ENCODE assay signal across 8 cellular contexts in genomic region chr1:23098463-23099170, GRCh38.
DNase-seq lines count a peak whose midpoint lies in the region; ATAC-seq and TF ChIP-seq lines count a peak whose summit lies in the region.

No MANE protein-coding gene starts in this region.

- TF ChIP-seq CTCF in LNCaP clone FGC (IDR thresholded peaks at IDR 0.05; ENCODE audit: control insufficient read depth, extremely low read depth, insufficient read depth): peak; percentile 55
- peak; percentile 94 for TF ChIP-seq CTCF in RWPE1 (conservative IDR thresholded peaks at IDR 0.05; ENCODE audit: low read depth)
- peak; percentile 94 for TF ChIP-seq CTCF in fibroblast of villous mesenchyme (IDR thresholded peaks at IDR 0.05; ENCODE audit: insufficient read depth, low read depth, low read length)
- TF ChIP-seq CTCF in neutrophil (IDR thresholded peaks at IDR 0.05): peak; percentile 41
- TF ChIP-seq CTCF in type B pancreatic cell (conservative IDR thresholded peaks at IDR 0.05): peak; percentile 94

- no peaks in the 10 kb centered on the region for H3K9me3 ChIP-seq in neutrophil

- no peak overlapping the region for H3K4me3 ChIP-seq in LNCaP clone FGC (ENCODE audit: low read depth, low read length)
- H3K4me3 ChIP-seq in fibroblast of villous mesenchyme (ENCODE audit: low read depth, low read length): peak overlapping the region; percentile 19
- H3K4me3 ChIP-seq in neutrophil (ENCODE audit: low read depth in 1 of 2, low read length in 1 of 2): no peak overlapping the region

- H3K27ac ChIP-seq in RWPE1 (no peak overlapping the region), neutrophil (no peak overlapping the region)

- intact Hi-C loops in activated T-helper 2 cell treated with anti-CD3 and anti-CD28 coated beads, Interferon-gamma antibody, Interleukin-2, Interleukin-4, amounts not matched to agents 10 μg/mL and 5 μg/mL and 100 μg/mL, durations not matched to agents 14 hours and 24 hours and 36 hours (cut with micrococcal nuclease): loop anchor here (1.0 kb wide), 1 partner anchor 86 kb away; no protein-coding TSS in a partner anchor

- no peak overlapping the region for H3K4me3 Mint-ChIP-seq in activated T-helper 2 cell treated with anti-CD3 and anti-CD28 coated beads, Interferon-gamma antibody, Interleukin-2, Interleukin-4, amounts not matched to agents 10 μg/mL and 5 μg/mL and 100 μg/mL, durations not matched to agents 14 hours and 24 hours and 36 hours (ENCODE audit: low read depth)
- no peak overlapping the region for H3K4me3 Mint-ChIP-seq in type B pancreatic cell

- peak overlapping the region; percentile 48 for H3K27ac Mint-ChIP-seq in activated T-helper 2 cell treated with anti-CD3 and anti-CD28 coated beads, Interferon-gamma antibody, Interleukin-2, Interleukin-4, amounts not matched to agents 10 μg/mL and 5 μg/mL and 100 μg/mL, durations not matched to agents 14 hours and 24 hours and 36 hours
- peak overlapping the region; percentile 13 for H3K27ac Mint-ChIP-seq in type B pancreatic cell

- peaks cover 11% of the 10 kb centered on the region for H3K36me3 Mint-ChIP-seq in activated T-helper 2 cell treated with anti-CD3 and anti-CD28 coated beads, Interferon-gamma antibody, Interleukin-2, Interleukin-4, amounts not matched to agents 10 μg/mL and 5 μg/mL and 100 μg/mL, durations not matched to agents 14 hours and 24 hours and 36 hours (ENCODE audit: low read depth)
- H3K36me3 Mint-ChIP-seq in type B pancreatic cell: peaks cover 15% of the 10 kb centered on the region

- peak; percentile 48 for DNase-seq in DMS153 treated with DMSO at 0.1 percent for 48 hours (lab: John Stamatoyannopoulos, UW; ENCODE audit: unreplicated experiment)
- no peak for DNase-seq in LNCaP clone FGC (ENCODE audit: low read depth)
- DNase-seq in RWPE1 (ENCODE audit: low spot score): peak; percentile 60
- DNase-seq in activated T-helper 2 cell treated with anti-CD3 and anti-CD28 coated beads, Interferon-gamma antibody, Interleukin-2, Interleukin-4, amounts not matched to agents 10 μg/mL and 5 μg/mL and 100 μg/mL, durations not matched to agents 14 hours and 24 hours and 36 hours (ENCODE audit: low spot score): peak; percentile 43
- peak; percentile 85 for DNase-seq in fibroblast of villous mesenchyme (ENCODE audit: low read depth)
- no peak for DNase-seq in type B pancreatic cell (ENCODE audit: extremely low spot score, unreplicated experiment)

- no peaks in the 10 kb centered on the region for H3K27me3 ChIP-seq in neutrophil

- CTCF ChIA-PET in RWPE1 (lab: Yijun Ruan, JAX): interaction anchor here (0.6 to 2.8 kb wide), 9 partner anchors 9 to 841 kb away, joined by 3 to 67 read pairs (median 3); no protein-coding TSS in a partner anchor

- no peaks in the 10 kb centered on the region for H3K27me3 Mint-ChIP-seq in activated T-helper 2 cell treated with anti-CD3 and anti-CD28 coated beads, Interferon-gamma antibody, Interleukin-2, Interleukin-4, amounts not matched to agents 10 μg/mL and 5 μg/mL and 100 μg/mL, durations not matched to agents 14 hours and 24 hours and 36 hours (ENCODE audit: low read depth)
- no peaks in the 10 kb centered on the region for H3K27me3 Mint-ChIP-seq in type B pancreatic cell

- peaks cover 40% of the 10 kb centered on the region for H3K4me1 Mint-ChIP-seq in activated T-helper 2 cell treated with anti-CD3 and anti-CD28 coated beads, Interferon-gamma antibody, Interleukin-2, Interleukin-4, amounts not matched to agents 10 μg/mL and 5 μg/mL and 100 μg/mL, durations not matched to agents 14 hours and 24 hours and 36 hours (ENCODE audit: low read depth)
- peaks cover 34% of the 10 kb centered on the region for H3K4me1 Mint-ChIP-seq in type B pancreatic cell (ENCODE audit: unreplicated experiment)

- no peak for ATAC-seq in GM19455 (IDR thresholded peaks at IDR 0.05; ENCODE audit: unreplicated experiment)

- H3K36me3 ChIP-seq in neutrophil: peaks cover 3% of the 10 kb centered on the region

- H3K4me1 ChIP-seq in neutrophil (ENCODE audit: control insufficient read depth in 1 of 2, insufficient read depth in 1 of 2, low read depth in 1 of 2, low read length in 1 of 2): peaks cover 0 to 4% of the 10 kb centered on the region in 2 experiments

- H3K9me3 Mint-ChIP-seq in activated T-helper 2 cell treated with anti-CD3 and anti-CD28 coated beads, Interferon-gamma antibody, Interleukin-2, Interleukin-4, amounts not matched to agents 10 μg/mL and 5 μg/mL and 100 μg/mL, durations not matched to agents 14 hours and 24 hours and 36 hours: no peaks in the 10 kb centered on the region
- H3K9me3 Mint-ChIP-seq in type B pancreatic cell: peaks cover 3% of the 10 kb centered on the region

- POLR2A ChIA-PET in RWPE1 (lab: Yijun Ruan, JAX; ENCODE audit: low non-redundant PET): no interaction called here

Comparison
In these comparisons a context has a peak if more than half of its experiments do, and no peak if none do; other contexts are left out.
1. DNase-seq: peak in DMS153 treated with DMSO at 0.1 percent for 48 hours (single experiment), RWPE1 (single experiment), activated T-helper 2 cell treated with anti-CD3 and anti-CD28 coated beads, Interferon-gamma antibody, Interleukin-2, Interleukin-4, amounts not matched to agents 10 μg/mL and 5 μg/mL and 100 μg/mL, durations not matched to agents 14 hours and 24 hours and 36 hours (single experiment) and fibroblast of villous mesenchyme (single experiment); none in LNCaP clone FGC (single experiment) and type B pancreatic cell (single experiment).
2. CTCF ChIP-seq: peak in every context shown above with its lines; median percentile 94 in RWPE1; 94 in fibroblast of villous mesenchyme; 94 in type B pancreatic cell; 55 in LNCaP clone FGC; 41 in neutrophil.